ENCODE assay signal across 10 cellular contexts in the genomic region with DNA sequence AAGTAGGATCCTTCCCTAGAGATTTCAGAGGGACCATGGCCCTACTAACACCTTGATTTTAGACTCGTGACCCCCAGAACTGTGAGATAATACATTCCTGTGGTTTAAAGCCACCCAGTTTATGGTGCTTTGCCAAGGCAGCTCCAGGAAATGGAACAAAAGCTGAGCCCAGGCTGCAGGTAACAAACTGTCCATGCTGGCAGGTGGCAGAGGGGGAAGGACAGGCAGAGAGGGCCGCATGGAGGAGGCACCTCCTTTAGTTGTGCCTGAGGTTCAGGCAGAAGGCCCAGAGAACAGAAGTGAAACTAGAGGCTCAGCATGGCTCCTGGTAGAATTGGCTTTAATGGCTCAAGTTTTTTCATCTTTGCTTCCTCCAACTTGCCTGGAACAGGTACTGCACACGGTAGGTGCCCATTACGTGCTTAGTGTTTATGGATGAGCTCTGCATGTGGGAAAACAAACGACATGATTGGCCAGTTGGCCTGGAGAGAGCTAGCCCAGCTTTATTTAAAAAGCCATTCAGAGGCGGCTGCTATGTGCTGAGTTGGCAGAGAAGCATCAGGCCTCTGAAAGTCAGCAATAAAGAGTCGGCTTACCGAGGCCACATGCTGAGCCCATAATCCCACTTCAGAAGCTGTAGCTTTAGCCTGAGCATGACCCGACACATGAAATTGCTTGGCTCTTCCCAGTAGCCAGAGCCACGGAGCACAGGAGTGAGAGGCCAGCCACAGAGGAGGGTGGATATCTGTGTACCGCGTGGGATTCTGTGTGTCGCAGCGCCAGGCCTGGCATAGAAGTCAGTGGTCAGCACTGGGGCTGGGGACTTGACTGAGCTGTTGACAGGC. TPM values are rescaled to one million over a fixed set of nuclear protein-coding genes. Genes with fewer than 3 reads are reported as not detected.
DNase-seq lines count a peak whose midpoint lies in the region; ATAC-seq, FAIRE-seq and TF ChIP-seq lines count a peak whose summit lies in the region.
"Had no signal": no experiment of that assay in that cellular context is flagged by ENCODE, and none has a peak within 500 bp of the region (broad histone marks: within the 10 kb centered on the region; RNA-seq: fewer than 3 reads in every experiment).

No MANE protein-coding gene starts in this region.

- DNase-seq in Right ventricle myocardium superior: peak; percentile 72
- no peak for DNase-seq in Right ventricle myocardium inferior (ENCODE audit: missing footprints)
- peak; percentile 90 for DNase-seq in astrocyte of the spinal cord (ENCODE audit: low read depth, low spot score)
- no peak for DNase-seq in memory B cell (ENCODE audit: low spot score in 2 of 2)
- no peak for DNase-seq in HTR-8/SVneo (ENCODE audit: insufficient read length, low spot score)
- no peak for DNase-seq in activated T-cell treated with anti-CD3 and anti-CD28 coated beads for 4 hours
- no peak for DNase-seq in NCI-H1694 treated with DMSO at 0.1 percent for 48 hours (lab: John Stamatoyannopoulos, UW)

- H3K4me3 Mint-ChIP-seq in memory B cell: no peak overlapping the region

- H3K9me3 Mint-ChIP-seq in memory B cell: no peaks in the 10 kb centered on the region

- in situ Hi-C loops in astrocyte of the spinal cord (cut with HindIII; ENCODE audit: low sequenced_read_pairs): no loop called here

- no peak for TF ChIP-seq CTCF in astrocyte of the spinal cord (IDR thresholded peaks at IDR 0.05; ENCODE audit: low read depth, low read length)

- H3K4me3 ChIP-seq in astrocyte of the spinal cord (ENCODE audit: low read depth, low read length): no peak overlapping the region
- H3K4me3 ChIP-seq: BLaER1 treated with 17β-estradiol and CSF1 and Interleukin-3, amounts not matched to agents 10 nM and 100 nM; cardiac muscle cell had no signal

- no peak overlapping the region for H3K27ac Mint-ChIP-seq in memory B cell

- peaks cover 7% of the 10 kb centered on the region for H3K36me3 Mint-ChIP-seq in memory B cell

- ATAC-seq in Right ventricle myocardium superior (ENCODE audit: poor library complexity) (no peak), Right ventricle myocardium inferior (no peak), memory B cell (ENCODE audit: low read depth) (peak; percentile 27), HG03175 (IDR thresholded peaks at IDR 0.05; ENCODE audit: unreplicated experiment) (no peak)

- peaks cover 4% of the 10 kb centered on the region for H3K4me1 Mint-ChIP-seq in memory B cell

- intact Hi-C loops in Right ventricle myocardium superior (cut with DNase I) (no loop called here), Right ventricle myocardium inferior (cut with DNase I) (no loop called here)

- FAIRE-seq in HTR-8/SVneo (lab: Jason Lieb, UNC): no peak

- no peaks in the 10 kb centered on the region for H3K27me3 Mint-ChIP-seq in memory B cell

RNA-seq across cellular contexts. Expression of a gene that starts 36.5 kb away (rescaled TPM):
- total RNA-seq in Right ventricle myocardium superior: 19.7 TPM
- total RNA-seq in Right ventricle myocardium inferior: 20.1 TPM

RNA-seq across cellular contexts. Expression of a gene that starts 52.5 kb away (rescaled TPM):
- total RNA-seq in Right ventricle myocardium superior (0.38 TPM), Right ventricle myocardium inferior (0.46 TPM)

Comparison
In these comparisons a context has a peak if more than half of its experiments do, and no peak if none do; other contexts are left out.
1. DNase-seq: peak in Right ventricle myocardium superior (single experiment) and astrocyte of the spinal cord (single experiment); none in Right ventricle myocardium inferior (single experiment), memory B cell (0 of 2), HTR-8/SVneo (single experiment), activated T-cell treated with anti-CD3 and anti-CD28 coated beads for 4 hours (single experiment) and NCI-H1694 treated with DMSO at 0.1 percent for 48 hours (single experiment).